ENCODE assay signal across 22 cellular contexts in genomic region chr4:150769845-150770244, GRCh38.
DNase-seq lines count a peak whose midpoint lies in the region; ATAC-seq and TF ChIP-seq lines count a peak whose summit lies in the region.
"Had no signal": no experiment of that assay in that cellular context is flagged by ENCODE, and none has a peak within 500 bp of the region (broad histone marks: within the 10 kb centered on the region; RNA-seq: fewer than 3 reads in every experiment).

No MANE protein-coding gene starts in this region.

- DNase-seq in natural killer cell treated with Interleukin-12 subunit alpha and Interleukin-12 subunit beta and Interleukin-15 and Interleukin-18, amount 100 ng/mL, for 72 hours (ENCODE audit: low spot score) = no peak
- no peak for DNase-seq in natural killer cell
- no peak for DNase-seq in PC-9
- DNase-seq in fibroblast of mammary gland (ENCODE audit: low read depth) = peak; percentile 21
- DNase-seq in NCI-H1436 (lab: John Stamatoyannopoulos, UW) = no peak
- DNase-seq in occipital lobe (lab: John Stamatoyannopoulos, UW) = no peak
- DNase-seq in GM19240 (ENCODE audit: insufficient read length, low spot score) = no peak
- DNase-seq in AG08396 (ENCODE audit: low spot score) = no peak
- DNase-seq: cerebellar nuclear complex; COR-L47; effector memory CD4-positive, alpha-beta T cell; hippocampal formation; NCI-H187 treated with DMSO at 0.1 percent for 48 hours; NCI-H446; retina; SHP77; stimulated activated CD4-positive, alpha-beta T cell treated with anti-CD3 and anti-CD28 coated beads, Interleukin-15, amount 100 ng/mL, for 24 hours; stimulated activated naive CD4-positive, alpha-beta T cell treated with Interleukin-2 at 50 U/mL for 16 hours; T-helper 1 cell; uterus had no signal

- no peak overlapping the region for H3K4me3 Mint-ChIP-seq in natural killer cell treated with Interleukin-12 subunit alpha and Interleukin-12 subunit beta and Interleukin-15 and Interleukin-18, amount 100 ng/mL, for 72 hours
- no peak overlapping the region for H3K4me3 Mint-ChIP-seq in natural killer cell
- H3K4me3 Mint-ChIP-seq: neural progenitor cell had no signal

- H3K27ac ChIP-seq in PC-9 = peak overlapping the region; percentile 37; the same call in 1 of the 2 replicates
- H3K27ac ChIP-seq: neural progenitor cell, uterus, VCaP had no signal

- peaks cover 4% of the 10 kb centered on the region; the same call in 1 of the 2 replicates for H3F3A ChIP-seq in PC-9 (ENCODE audit: insufficient read depth, low read depth)

- no peaks in the 10 kb centered on the region for H3K9me3 ChIP-seq in PC-9 (ENCODE audit: insufficient read depth, low read depth)
- H3K9me3 ChIP-seq: uterus had no signal

- H3K4me2 ChIP-seq in PC-9 = peak overlapping the region; percentile 15; the same call in 1 of the 2 replicates
- H3K4me2 ChIP-seq: neural progenitor cell had no signal

- no peak overlapping the region for H2AFZ ChIP-seq in PC-9
- H2AFZ ChIP-seq: neural progenitor cell had no signal

- BruUV-seq in PC-9 (replicated peaks; lab: Mats Ljungman, UMichigan) = no TSS peak

- H3K4me1 ChIP-seq in PC-9 (replicated peaks; ENCODE audit: insufficient read depth) = peaks cover 8% of the 10 kb centered on the region
- H3K4me1 ChIP-seq: uterus had no signal

- peaks cover 16 to 25% of the 10 kb centered on the region in 2 donors for H3K4me1 Mint-ChIP-seq in natural killer cell treated with Interleukin-12 subunit alpha and Interleukin-12 subunit beta and Interleukin-15 and Interleukin-18, amount 100 ng/mL, for 72 hours (ENCODE audit: low read depth in 2 of 2)
- H3K4me1 Mint-ChIP-seq in natural killer cell = peaks cover 17 to 27% of the 10 kb centered on the region in 2 donors

- no peak overlapping the region for H3K4me3 ChIP-seq in PC-9
- H3K4me3 ChIP-seq in fibroblast of mammary gland (ENCODE audit: control insufficient read depth, low read depth, low read length) = no peak overlapping the region
- H3K4me3 ChIP-seq: neural progenitor cell, uterus had no signal

- H3K27me3 Mint-ChIP-seq in natural killer cell treated with Interleukin-12 subunit alpha and Interleukin-12 subunit beta and Interleukin-15 and Interleukin-18, amount 100 ng/mL, for 72 hours = no peaks in the 10 kb centered on the region
- no peaks in the 10 kb centered on the region for H3K27me3 Mint-ChIP-seq in natural killer cell (ENCODE audit: low read depth in 2 of 2)

- H3K27me3 ChIP-seq in PC-9 (ENCODE audit: insufficient read depth, low read depth) = no peaks in the 10 kb centered on the region
- H3K27me3 ChIP-seq: neural progenitor cell, uterus had no signal

- H3K27ac Mint-ChIP-seq in natural killer cell treated with Interleukin-12 subunit alpha and Interleukin-12 subunit beta and Interleukin-15 and Interleukin-18, amount 100 ng/mL, for 72 hours = peak overlapping the region; percentile 10 to 52
- H3K27ac Mint-ChIP-seq in natural killer cell = peak overlapping the region in 1 of 2 donors; percentile 30
- H3K27ac Mint-ChIP-seq: neural progenitor cell had no signal

- H3K36me3 ChIP-seq in PC-9 (ENCODE audit: low read depth) = no peaks in the 10 kb centered on the region
- H3K36me3 ChIP-seq: neural progenitor cell, uterus had no signal

- H3K36me3 Mint-ChIP-seq in natural killer cell treated with Interleukin-12 subunit alpha and Interleukin-12 subunit beta and Interleukin-15 and Interleukin-18, amount 100 ng/mL, for 72 hours = peaks cover 4% of the 10 kb centered on the region
- H3K36me3 Mint-ChIP-seq in natural killer cell = no peaks in the 10 kb centered on the region

- H3K79me2 ChIP-seq in PC-9 (ENCODE audit: low read depth) = no peaks in the 10 kb centered on the region

- H3K9me2 ChIP-seq in PC-9 (ENCODE audit: insufficient read depth) = no peaks in the 10 kb centered on the region

- intact Hi-C loops in natural killer cell (cut with micrococcal nuclease) (no loop called here), PC-9 (cut with micrococcal nuclease; ENCODE audit: unreplicated experiment) (no loop called here)

- no peaks in the 10 kb centered on the region for H3K9me3 Mint-ChIP-seq in natural killer cell treated with Interleukin-12 subunit alpha and Interleukin-12 subunit beta and Interleukin-15 and Interleukin-18, amount 100 ng/mL, for 72 hours
- H3K9me3 Mint-ChIP-seq in natural killer cell = no peaks in the 10 kb centered on the region
- H3K9me3 Mint-ChIP-seq: neural progenitor cell had no signal

- TF ChIP-seq CTCF in natural killer cell (IDR thresholded peaks at IDR 0.05) = no peak
- TF ChIP-seq CTCF in PC-9 (conservative IDR thresholded peaks at IDR 0.05) = no peak
- no peak for TF ChIP-seq CTCF in fibroblast of mammary gland (conservative IDR thresholded peaks at IDR 0.05; ENCODE audit: control insufficient read depth, insufficient read depth, low read depth, low read length)

- no peaks in the 10 kb centered on the region for H4K20me1 ChIP-seq in PC-9 (ENCODE audit: insufficient read depth)

- ATAC-seq in natural killer cell treated with Interleukin-12 subunit alpha and Interleukin-12 subunit beta and Interleukin-15 and Interleukin-18, amount 100 ng/mL, for 72 hours = no peak
- no peak for ATAC-seq in natural killer cell

- CTCF ChIA-PET in PC-9 (lab: Charles Lee) = no interaction called here

- POLR2A ChIA-PET in PC-9 (lab: Charles Lee; ENCODE audit: unreplicated experiment) = no interaction called here
